9 cellular contexts compared by ENCODE assay signal in genomic region chr3:10242182-10243065, GRCh38. TPM values are rescaled to one million over a fixed set of nuclear protein-coding genes. Genes with fewer than 3 reads are reported as not detected.
DNase-seq lines count a peak whose midpoint lies in the region; ATAC-seq, FAIRE-seq and TF ChIP-seq lines count a peak whose summit lies in the region.
"Had no signal": no experiment of that assay in that cellular context is flagged by ENCODE, and none has a peak within 500 bp of the region (broad histone marks: within the 10 kb centered on the region; RNA-seq: fewer than 3 reads in every experiment).

No MANE protein-coding gene starts in this region.

- peak overlapping the region; percentile 69 for H3K27ac ChIP-seq in effector memory CD4-positive, alpha-beta T cell (ENCODE audit: insufficient read depth, low read length, poor library complexity, severe bottlenecking)
- H3K27ac ChIP-seq in foreskin keratinocyte (no peak overlapping the region), esophagus muscularis mucosa (replicated peaks in 1 of 4) (no peak overlapping the region)

- peak; percentile 86 for DNase-seq in activated CD4-positive, alpha-beta T cell treated with anti-CD3 and anti-CD28 coated beads for 48 hours
- peak; percentile 59 to 70 (median 67) for DNase-seq in effector memory CD4-positive, alpha-beta T cell
- peak; percentile 57 for DNase-seq in stimulated activated CD4-positive, alpha-beta T cell treated with anti-CD3 and anti-CD28 coated beads, Interleukin-4, amount 100 ng/mL, for 1 hour
- DNase-seq in foreskin keratinocyte (no peak), NOMO-1 treated with dmso at 0.1 percent for 144 hours (lab: John Stamatoyannopoulos, UW; ENCODE audit: unreplicated experiment) (no peak), GM19239 (ENCODE audit: insufficient read length, low spot score) (no peak), esophagus muscularis mucosa (ENCODE audit: extremely low spot score) (no peak)

- intact Hi-C loops in esophagus muscularis mucosa (cut with DNase I) = no loop called here

- WGBS in esophagus muscularis mucosa = 80% methylated on average over 7 of the region's 7 CpGs

- TF ChIP-seq CTCF in foreskin keratinocyte (conservative IDR thresholded peaks at IDR 0.05) = no peak
- TF ChIP-seq CTCF in esophagus muscularis mucosa (IDR thresholded peaks at IDR 0.05) = no peak

- no peak for TF ChIP-seq POLR2A in esophagus muscularis mucosa (IDR thresholded peaks at IDR 0.05; ENCODE audit: low read depth)

- FAIRE-seq in GM19239 (lab: Jason Lieb, UNC) = no peak
- FAIRE-seq: islet of Langerhans had no signal

- no peak overlapping the region for H3K4me3 ChIP-seq in effector memory CD4-positive, alpha-beta T cell (ENCODE audit: insufficient read depth, low read depth, low read length, poor library complexity, severe bottlenecking)
- H3K4me3 ChIP-seq in esophagus muscularis mucosa = no peak overlapping the region

- no peak for TF ChIP-seq EP300 in esophagus muscularis mucosa (IDR thresholded peaks at IDR 0.05)

- ATAC-seq in HG03354 (IDR thresholded peaks at IDR 0.05; ENCODE audit: poor library complexity, severe bottlenecking, unreplicated experiment) (peak; percentile 59), foreskin keratinocyte (no peak)

- H3K9me3 ChIP-seq in effector memory CD4-positive, alpha-beta T cell (ENCODE audit: control insufficient read depth, low read length) = no peaks in the 10 kb centered on the region
- peaks cover 0 to 21% (median 10%) of the 10 kb centered on the region in 4 donors for H3K9me3 ChIP-seq in esophagus muscularis mucosa

- no peaks in the 10 kb centered on the region for H3K36me3 ChIP-seq in effector memory CD4-positive, alpha-beta T cell (ENCODE audit: control insufficient read depth, insufficient read depth, low read length)
- peaks cover 0 to 31% (median 14%) of the 10 kb centered on the region in 4 donors for H3K36me3 ChIP-seq in esophagus muscularis mucosa

- H3K27me3 ChIP-seq in effector memory CD4-positive, alpha-beta T cell (replicated peaks; ENCODE audit: control insufficient read depth, insufficient read depth, low read length, poor library complexity, severe bottlenecking) = no peaks in the 10 kb centered on the region
- H3K27me3 ChIP-seq in foreskin keratinocyte (no peaks in the 10 kb centered on the region), esophagus muscularis mucosa (no peaks in the 10 kb centered on the region)

- peaks cover 33% of the 10 kb centered on the region for H3K4me1 ChIP-seq in effector memory CD4-positive, alpha-beta T cell (ENCODE audit: control insufficient read depth, insufficient read depth, low read length, poor library complexity, severe bottlenecking)
- no peaks in the 10 kb centered on the region for H3K4me1 ChIP-seq in foreskin keratinocyte
- H3K4me1 ChIP-seq in esophagus muscularis mucosa = peaks cover 0 to 1% (median under 1%) of the 10 kb centered on the region in 4 donors

RNA-seq across cellular contexts. Expression of gene TATDN2, which starts 5.8 kb away (rescaled TPM):
- 25.7 and 27.4 TPM in 2 replicates for total RNA-seq in foreskin keratinocyte
- 19.1 and 20.6 TPM in 2 replicates for polyA plus RNA-seq in foreskin keratinocyte
- 10 to 100 TPM; 15.0 to 24.6 (median 16.7) TPM for total RNA-seq in esophagus muscularis mucosa

RNA-seq across cellular contexts. Expression of gene GHRL, which starts 50.3 kb away (rescaled TPM):
- not detected in 2 replicates for total RNA-seq in foreskin keratinocyte
- not detected in 2 replicates for polyA plus RNA-seq in foreskin keratinocyte
- under 1 TPM in 1 of 4 donors, not detected in 3; 0.40 TPM for total RNA-seq in esophagus muscularis mucosa

Comparison
In these comparisons a context has a peak if more than half of its experiments do, and no peak if none do; other contexts are left out.
1. DNase-seq: peak in activated CD4-positive, alpha-beta T cell treated with anti-CD3 and anti-CD28 coated beads for 48 hours (single experiment), effector memory CD4-positive, alpha-beta T cell (3 of 3) and stimulated activated CD4-positive, alpha-beta T cell treated with anti-CD3 and anti-CD28 coated beads, Interleukin-4, amount 100 ng/mL, for 1 hour (single experiment); none in foreskin keratinocyte (0 of 2), NOMO-1 treated with dmso at 0.1 percent for 144 hours (single experiment), GM19239 (single experiment) and esophagus muscularis mucosa (single experiment).